Comparison of ENCODE assay signal across 8 cellular contexts in genomic region chr11:128476729-128477128, GRCh38.
A peak's percentile ranks its signal among the peaks of the same experiment; 100 is the strongest.
DNase-seq lines count a peak whose midpoint lies in the region; TF ChIP-seq lines count a peak whose summit lies in the region.

No MANE protein-coding gene starts in this region.

- H2AFZ ChIP-seq in Loucy (ENCODE audit: low read length), result no peak overlapping the region

- H3K9me2 ChIP-seq in Loucy (replicated peaks; ENCODE audit: low read depth, low read length), result no peaks in the 10 kb centered on the region

- no peaks in the 10 kb centered on the region for H3K27me3 ChIP-seq in Loucy (ENCODE audit: insufficient read depth, low read length, poor library complexity, severe bottlenecking)
- H3K27me3 ChIP-seq in colonic mucosa, result no peaks in the 10 kb centered on the region
- H3K27me3 ChIP-seq in SJCRH30, result no peaks in the 10 kb centered on the region
- no peaks in the 10 kb centered on the region for H3K27me3 ChIP-seq in ovary

- H3K27ac ChIP-seq in colonic mucosa (peak overlapping the region; percentile 30), SJCRH30 (no peak overlapping the region), ovary (no peak overlapping the region)

- H3K36me3 ChIP-seq in Loucy (ENCODE audit: insufficient read depth, low read length), result peaks cover 88% of the 10 kb centered on the region
- H3K36me3 ChIP-seq in colonic mucosa, result peaks cover 8% of the 10 kb centered on the region
- H3K36me3 ChIP-seq in SJCRH30, result peaks cover 39% of the 10 kb centered on the region
- no peaks in the 10 kb centered on the region for H3K36me3 ChIP-seq in ovary

- TF ChIP-seq CTCF in Loucy (conservative IDR thresholded peaks at IDR 0.05; ENCODE audit: low read length) (no peak), colonic mucosa (IDR thresholded peaks at IDR 0.05) (no peak), ovary (IDR thresholded peaks at IDR 0.05) (no peak)

- peak; percentile 73 for DNase-seq in activated CD4-positive, alpha-beta T cell treated with anti-CD3 and anti-CD28 coated beads for 48 hours
- no peak for DNase-seq in colonic mucosa
- peak; percentile 56 to 61 for DNase-seq in stimulated activated CD4-positive, alpha-beta T cell treated with anti-CD3 and anti-CD28 coated beads, Interleukin-2, amount 100 ng/mL, for 24 hours
- no peak for DNase-seq in HCEC 1CT
- no peak for DNase-seq in DMS79 treated with DMSO at 0.1 percent for 48 hours (lab: John Stamatoyannopoulos, UW)
- DNase-seq in SJCRH30, result no peak
- DNase-seq in ovary, result no peak

- TF ChIP-seq POLR2A in ovary (IDR thresholded peaks at IDR 0.05), result no peak

- H3K9ac ChIP-seq in Loucy (ENCODE audit: low read depth, low read length, poor library complexity, severe bottlenecking) (peak overlapping the region; percentile 76), colonic mucosa (ENCODE audit: low read depth in 2 of 2, low read length in 2 of 2) (no peak overlapping the region)

- no peaks in the 10 kb centered on the region for H4K20me1 ChIP-seq in Loucy (ENCODE audit: insufficient read depth, low read length, poor library complexity, severe bottlenecking)

- H3K4me1 ChIP-seq in Loucy (ENCODE audit: insufficient read depth, low read length, poor library complexity, severe bottlenecking) (peaks cover 98% of the 10 kb centered on the region), colonic mucosa (peaks cover 32% of the 10 kb centered on the region), SJCRH30 (peaks cover 7% of the 10 kb centered on the region), ovary (ENCODE audit: insufficient read depth) (peaks cover 43% of the 10 kb centered on the region)

- WGBS in ovary, 3 donors, result 80 to 92% (median 91%) methylated on average over 7 of the region's 7 CpGs

- peaks cover 41% of the 10 kb centered on the region for H3F3A ChIP-seq in Loucy (ENCODE audit: low read depth)

- H3K4me3 ChIP-seq in Loucy (ENCODE audit: low read length, poor library complexity, severe bottlenecking) (peak overlapping the region; percentile 53), colonic mucosa (no peak overlapping the region), SJCRH30 (no peak overlapping the region), ovary (no peak overlapping the region)

- intact Hi-C loops in colonic mucosa (cut with DNase I), result loop anchor here (10.0 kb wide), 1 partner anchor 182 kb away; no protein-coding TSS in a partner anchor
- intact Hi-C loops in ovary (cut with DNase I), result no loop called here

- peak overlapping the region; percentile 72 for H3K4me2 ChIP-seq in Loucy (ENCODE audit: low read depth, low read length, poor library complexity, severe bottlenecking)

- no peak for TF ChIP-seq EP300 in ovary (IDR thresholded peaks at IDR 0.05)

- H3K9me3 ChIP-seq in Loucy (ENCODE audit: insufficient read depth, low read depth, low read length) (no peaks in the 10 kb centered on the region), colonic mucosa (no peaks in the 10 kb centered on the region), SJCRH30 (replicated peaks) (no peaks in the 10 kb centered on the region), ovary (no peaks in the 10 kb centered on the region)

- H3K79me2 ChIP-seq in Loucy (ENCODE audit: insufficient read depth, low read length), result peaks cover 80% of the 10 kb centered on the region

Comparison
In these comparisons a context has a peak if more than half of its experiments do, and no peak if none do; other contexts are left out.
1. DNase-seq: peak in activated CD4-positive, alpha-beta T cell treated with anti-CD3 and anti-CD28 coated beads for 48 hours (single experiment) and stimulated activated CD4-positive, alpha-beta T cell treated with anti-CD3 and anti-CD28 coated beads, Interleukin-2, amount 100 ng/mL, for 24 hours (2 of 2); none in colonic mucosa (single experiment), HCEC 1CT (single experiment), DMS79 treated with DMSO at 0.1 percent for 48 hours (single experiment), SJCRH30 (0 of 2) and ovary (0 of 5).